11 cellular contexts compared by ENCODE assay signal in genomic region chr4:102823897-102824296, GRCh38. TPM values are rescaled to one million over a fixed set of nuclear protein-coding genes. Genes with fewer than 3 reads are reported as not detected.
DNase-seq lines count a peak whose midpoint lies in the region; ATAC-seq, FAIRE-seq and TF ChIP-seq lines count a peak whose summit lies in the region.
"Had no signal": no experiment of that assay in that cellular context is flagged by ENCODE, and none has a peak within 500 bp of the region (broad histone marks: within the 10 kb centered on the region; RNA-seq: fewer than 3 reads in every experiment).

No MANE protein-coding gene starts in this region.

- H3K4me2 ChIP-seq in keratinocyte (ENCODE audit: control insufficient read depth, extremely low read depth, insufficient read depth, low read depth, low read length) = peak overlapping the region; percentile 89

- peaks cover 56% of the 10 kb centered on the region for H3K4me1 Mint-ChIP-seq in activated CD8-positive, alpha-beta memory T cell treated with anti-CD3 and anti-CD28 coated beads, Interleukin-2, amount 10 ng/mL, durations not matched to agents 7 days and 5 days
- H3K4me1 Mint-ChIP-seq in activated T-helper 17 cell treated with anti-CD3 and anti-CD28 coated beads, Interleukin-2, amount 50 U/mL, for 72 hours = peaks cover 23% of the 10 kb centered on the region

- DNase-seq in activated CD8-positive, alpha-beta memory T cell treated with anti-CD3 and anti-CD28 coated beads, Interleukin-2, amount 10 ng/mL, durations not matched to agents 7 days and 5 days = no peak
- DNase-seq in activated CD8-positive, alpha-beta memory T cell treated with anti-CD3 and anti-CD28 coated beads, Interleukin-2, amount 50 U/mL, for 48 hours = no peak
- DNase-seq in keratinocyte (ENCODE audit: low read depth, low spot score) (no peak), T-helper 2 cell (no peak), NCI-H2171 (lab: John Stamatoyannopoulos, UW) (no peak)
- DNase-seq: activated CD8-positive, alpha-beta memory T cell treated with anti-CD3 and anti-CD28 coated beads, Interleukin-2, amount 50 U/mL, for 4 hours; NK-92 treated with Interleukin-12 subunit alpha and Interleukin-12 subunit beta, amount 100 ng/mL, for 24 hours; stimulated activated CD4-positive, alpha-beta T cell treated with anti-CD3 and anti-CD28 coated beads, Interleukin-4, amount 100 ng/mL, for 24 hours had no signal

- H3K4me3 ChIP-seq in keratinocyte (ENCODE audit: control insufficient read depth in 2 of 3, extremely low read depth in 1 of 3, insufficient read depth in 2 of 3, low read depth in 1 of 3, low read length in 3 of 3) = peak overlapping the region; percentile 71 to 93 (median 93)
- peak overlapping the region; percentile 55 to 100 (median 98) for H3K4me3 ChIP-seq in subcutaneous abdominal adipose tissue (ENCODE audit: low read depth in 1 of 5, low read length in 5 of 5)

- H3K4me1 ChIP-seq in keratinocyte (ENCODE audit: control insufficient read depth, extremely low read depth, insufficient read depth, low read length) (peaks cover 54% of the 10 kb centered on the region), subcutaneous abdominal adipose tissue (ENCODE audit: control insufficient read depth in 5 of 5, insufficient read depth in 5 of 5, low read length in 5 of 5) (peaks cover 2 to 72% (median 61%) of the 10 kb centered on the region in 5 donors)

- H3K9me3 ChIP-seq in keratinocyte (ENCODE audit: control insufficient read depth, low read depth, low read length) (no peaks in the 10 kb centered on the region), subcutaneous abdominal adipose tissue (ENCODE audit: control insufficient read depth in 5 of 5, low read length in 5 of 5) (no peaks in the 10 kb centered on the region)

- H3K27me3 ChIP-seq in keratinocyte (ENCODE audit: control insufficient read depth, extremely low read depth, insufficient read depth, low read length) (no peaks in the 10 kb centered on the region), subcutaneous abdominal adipose tissue (ENCODE audit: control insufficient read depth in 5 of 5, insufficient read depth in 4 of 5, low read length in 5 of 5) (no peaks in the 10 kb centered on the region)

- no peak for ATAC-seq in activated CD8-positive, alpha-beta memory T cell treated with anti-CD3 and anti-CD28 coated beads, Interleukin-2, amount 10 ng/mL, durations not matched to agents 7 days and 5 days
- no peak for ATAC-seq in activated T-helper 17 cell treated with anti-CD3 and anti-CD28 coated beads, Interleukin-2, amount 50 U/mL, for 72 hours (replicated peaks)
- ATAC-seq in GM18873 (IDR thresholded peaks at IDR 0.05; ENCODE audit: low FRiP score, unreplicated experiment) = no peak

- no peaks in the 10 kb centered on the region for H3K9me3 Mint-ChIP-seq in activated CD8-positive, alpha-beta memory T cell treated with anti-CD3 and anti-CD28 coated beads, Interleukin-2, amount 10 ng/mL, durations not matched to agents 7 days and 5 days (ENCODE audit: low read depth)
- H3K9me3 Mint-ChIP-seq in activated T-helper 17 cell treated with anti-CD3 and anti-CD28 coated beads, Interleukin-2, amount 50 U/mL, for 72 hours = no peaks in the 10 kb centered on the region

- FAIRE-seq in keratinocyte (lab: Jason Lieb, UNC) = no peak

- H3K9me1 ChIP-seq in keratinocyte (ENCODE audit: control insufficient read depth, extremely low read depth, insufficient read depth, low read length) = no peaks in the 10 kb centered on the region

- H3K9ac ChIP-seq in keratinocyte (ENCODE audit: control insufficient read depth, extremely low read depth, insufficient read depth, low read length) = peak overlapping the region; percentile 99
- H3K9ac ChIP-seq in subcutaneous abdominal adipose tissue (ENCODE audit: low read length in 5 of 5) = peak overlapping the region in 4 of 5 donors; percentile 99 to 100 (median 100)

- H2AFZ ChIP-seq in keratinocyte (ENCODE audit: control insufficient read depth, low read length) = no peak overlapping the region

- H3K27me3 Mint-ChIP-seq in activated CD8-positive, alpha-beta memory T cell treated with anti-CD3 and anti-CD28 coated beads, Interleukin-2, amount 10 ng/mL, durations not matched to agents 7 days and 5 days = no peaks in the 10 kb centered on the region
- no peaks in the 10 kb centered on the region for H3K27me3 Mint-ChIP-seq in activated T-helper 17 cell treated with anti-CD3 and anti-CD28 coated beads, Interleukin-2, amount 50 U/mL, for 72 hours

- dilution Hi-C loops in keratinocyte (cut with MboI; ENCODE audit: extremely low pct_ligation_motif_present, low sequenced_read_pairs) = no loop called here

- H3K27ac ChIP-seq in keratinocyte (ENCODE audit: control insufficient read depth, insufficient read depth, low read length) (peak overlapping the region; percentile 98), subcutaneous abdominal adipose tissue (ENCODE audit: low read depth, low read length) (peak overlapping the region; percentile 100)

- no peak overlapping the region for H3K4me3 Mint-ChIP-seq in activated CD8-positive, alpha-beta memory T cell treated with anti-CD3 and anti-CD28 coated beads, Interleukin-2, amount 10 ng/mL, durations not matched to agents 7 days and 5 days
- no peak overlapping the region for H3K4me3 Mint-ChIP-seq in activated T-helper 17 cell treated with anti-CD3 and anti-CD28 coated beads, Interleukin-2, amount 50 U/mL, for 72 hours

- peak overlapping the region; percentile 79 for H3K27ac Mint-ChIP-seq in activated CD8-positive, alpha-beta memory T cell treated with anti-CD3 and anti-CD28 coated beads, Interleukin-2, amount 10 ng/mL, durations not matched to agents 7 days and 5 days
- H3K27ac Mint-ChIP-seq in activated T-helper 17 cell treated with anti-CD3 and anti-CD28 coated beads, Interleukin-2, amount 50 U/mL, for 72 hours = peak overlapping the region; percentile 75

- H3K79me2 ChIP-seq in keratinocyte (ENCODE audit: control insufficient read depth, insufficient read depth, low read length) = peaks cover 79% of the 10 kb centered on the region

- no peak for TF ChIP-seq CTCF in keratinocyte (optimal IDR thresholded peaks at IDR 0.05 in 1 of 3, IDR thresholded peaks at IDR 0.05 in 1 of 3, conservative IDR thresholded peaks at IDR 0.05 in 1 of 3; ENCODE audit: extremely low read depth in 1 of 3, insufficient read depth in 2 of 3, low read length in 3 of 3)

- peaks cover 35% of the 10 kb centered on the region for H4K20me1 ChIP-seq in keratinocyte (ENCODE audit: control insufficient read depth, extremely low read depth, insufficient read depth, low read length)

- CTCF ChIA-PET in activated CD8-positive, alpha-beta memory T cell treated with anti-CD3 and anti-CD28 coated beads, Interleukin-2, amount 10 ng/mL, durations not matched to agents 7 days and 5 days (lab: Charles Lee) = interaction anchor here (1.0 to 2.9 kb wide), 4 partner anchors 45 to 393 kb away, joined by 3 to 14 read pairs (median 8); partner anchors contain the start of genes BDH2 and CISD2

- H3K36me3 ChIP-seq in keratinocyte (ENCODE audit: control insufficient read depth in 2 of 2, extremely low read depth in 1 of 2, insufficient read depth in 2 of 2, low read length in 2 of 2) = peaks cover 1 to 14% of the 10 kb centered on the region in 2 experiments
- peaks cover 0 to 2% (median 0%) of the 10 kb centered on the region in 5 donors for H3K36me3 ChIP-seq in subcutaneous abdominal adipose tissue (ENCODE audit: control insufficient read depth in 5 of 5, insufficient read depth in 5 of 5, low read length in 5 of 5)

- peaks cover 33% of the 10 kb centered on the region for H3K36me3 Mint-ChIP-seq in activated CD8-positive, alpha-beta memory T cell treated with anti-CD3 and anti-CD28 coated beads, Interleukin-2, amount 10 ng/mL, durations not matched to agents 7 days and 5 days
- H3K36me3 Mint-ChIP-seq in activated T-helper 17 cell treated with anti-CD3 and anti-CD28 coated beads, Interleukin-2, amount 50 U/mL, for 72 hours (ENCODE audit: low read depth) = no peaks in the 10 kb centered on the region

RNA-seq across cellular contexts. Expression of gene UBE2D3, which starts 3.5 kb away (rescaled TPM):
- total RNA-seq in activated CD8-positive, alpha-beta memory T cell treated with anti-CD3 and anti-CD28 coated beads, Interleukin-2, amount 10 ng/mL, durations not matched to agents 7 days and 5 days = 100 to 1,000 TPM; 357 to 421 TPM
- total RNA-seq in activated T-helper 17 cell treated with anti-CD3 and anti-CD28 coated beads, Interleukin-2, amount 50 U/mL, for 72 hours = 100 to 1,000 TPM; 403 to 450 TPM
- 355 to 567 TPM (median 388 TPM) in 3 replicates for polyA plus RNA-seq in keratinocyte
- 180 TPM for polyA plus RNA-seq in keratinocyte (2011; ENCODE audit: low read depth)
- polyA plus RNA-seq in keratinocyte (2011; cell fraction: cytosol; rRNA removed) = 409 and 668 TPM in 2 replicates
- polyA plus RNA-seq in keratinocyte (2011; cell fraction: nucleus; rRNA removed) = 330 and 429 TPM in 2 replicates
- polyA plus RNA-seq in keratinocyte (2012; ENCODE audit: low replicate concordance) = 346 and 465 TPM in 2 replicates
- polyA minus RNA-seq in keratinocyte = 218 to 413 TPM (median 290 TPM) in 3 replicates
- polyA minus RNA-seq in keratinocyte (2011; cell fraction: cytosol; rRNA and poly(A)+ RNA removed) = 315 TPM
- polyA minus RNA-seq in keratinocyte (2011; cell fraction: nucleus; rRNA and poly(A)+ RNA removed) = 122 and 167 TPM in 2 replicates

RNA-seq across cellular contexts. Expression of gene CISD2, which starts 44.9 kb away (rescaled TPM):
- 10 to 100 TPM; 31.9 to 42.3 TPM for total RNA-seq in activated CD8-positive, alpha-beta memory T cell treated with anti-CD3 and anti-CD28 coated beads, Interleukin-2, amount 10 ng/mL, durations not matched to agents 7 days and 5 days
- 10 to 100 TPM; 24.6 to 35.6 TPM for total RNA-seq in activated T-helper 17 cell treated with anti-CD3 and anti-CD28 coated beads, Interleukin-2, amount 50 U/mL, for 72 hours
- 20.8 to 36.6 TPM (median 21.6 TPM) in 3 replicates for polyA plus RNA-seq in keratinocyte
- polyA plus RNA-seq in keratinocyte (2011; ENCODE audit: low read depth) = 4.7 TPM
- 19.3 and 30.4 TPM in 2 replicates for polyA plus RNA-seq in keratinocyte (2011; cell fraction: cytosol; rRNA removed)
- 5.0 and 7.5 TPM in 2 replicates for polyA plus RNA-seq in keratinocyte (2011; cell fraction: nucleus; rRNA removed)
- polyA plus RNA-seq in keratinocyte (2012; ENCODE audit: low replicate concordance) = 22.5 and 31.2 TPM in 2 replicates
- 9.2 to 12.6 TPM (median 11.4 TPM) in 3 replicates for polyA minus RNA-seq in keratinocyte
- 18.2 TPM for polyA minus RNA-seq in keratinocyte (2011; cell fraction: cytosol; rRNA and poly(A)+ RNA removed)
- polyA minus RNA-seq in keratinocyte (2011; cell fraction: nucleus; rRNA and poly(A)+ RNA removed) = 2.3 and 5.4 TPM in 2 replicates
